14 cellular contexts compared by ENCODE assay signal in genomic region chr5:90873033-90873517, GRCh38.
DNase-seq lines count a peak whose midpoint lies in the region; ATAC-seq, FAIRE-seq and TF ChIP-seq lines count a peak whose summit lies in the region.
"Had no signal": no experiment of that assay in that cellular context is flagged by ENCODE, and none has a peak within 500 bp of the region (broad histone marks: within the 10 kb centered on the region; RNA-seq: fewer than 3 reads in every experiment).

No MANE protein-coding gene starts in this region.

- in situ Hi-C loops in HepG2 (cut with HindIII; ENCODE audit: extremely low pct_ligation_motif_present, low pct_unique_long_range_greater_than_20kb): loop anchor here (25.0 kb wide), 1 partner anchor 339 kb away; no protein-coding TSS in a partner anchor

- peaks cover 56% of the 10 kb centered on the region for H3K27me3 Mint-ChIP-seq in activated T-cell treated with anti-CD3 and anti-CD28 coated beads, Interleukin-2, amount 50 U/mL, for 72 hours (ENCODE audit: low read depth)
- H3K27me3 Mint-ChIP-seq in effector memory CD8-positive, alpha-beta T cell: peaks cover 42 to 56% of the 10 kb centered on the region in 2 donors

- BruUV-seq in HepG2 (replicated peaks; lab: Mats Ljungman, UMichigan): no TSS peak

- H4K20me1 ChIP-seq in HepG2 (ENCODE audit: insufficient read depth, low read length): no peaks in the 10 kb centered on the region

- no peaks in the 10 kb centered on the region for H3K79me2 ChIP-seq in HepG2 (ENCODE audit: insufficient read depth, low read length)

- H3K4me1 Mint-ChIP-seq in activated T-cell treated with anti-CD3 and anti-CD28 coated beads, Interleukin-2, amount 50 U/mL, for 72 hours (ENCODE audit: low read depth): peaks cover 40% of the 10 kb centered on the region
- peaks cover 0 to 3% of the 10 kb centered on the region in 2 donors for H3K4me1 Mint-ChIP-seq in effector memory CD8-positive, alpha-beta T cell (ENCODE audit: low read depth in 2 of 2)

- H3K4me3 Mint-ChIP-seq in activated T-cell treated with anti-CD3 and anti-CD28 coated beads, Interleukin-2, amount 50 U/mL, for 72 hours: peak overlapping the region in 1 of 2 donors; percentile 63
- no peak overlapping the region for H3K4me3 Mint-ChIP-seq in effector memory CD8-positive, alpha-beta T cell

- 89% methylated on average over 3 of the region's 3 CpGs for WGBS in HepG2 (ENCODE audit: low lambda C conversion rate)
- WGBS in stomach, 5 donors: 44 to 59% (median 47%) methylated on average over 3 of the region's 3 CpGs

- TF ChIP-seq EP300 in HepG2 (IDR thresholded peaks at IDR 0.05; ENCODE audit: low read depth in 2 of 2, low read length in 2 of 2): no peak
- TF ChIP-seq EP300 in HepG2 (CRISPR knock-in tag; IDR thresholded peaks at IDR 0.05; ENCODE audit: borderline replicate concordance): no peak
- no peak for TF ChIP-seq EP300 in stomach (IDR thresholded peaks at IDR 0.05)

- POLR2A ChIA-PET in HepG2 (lab: Yijun Ruan, JAX): interaction anchor here (1.2 kb wide), 1 partner anchor 510 kb away, joined by 5 read pairs; the partner anchor contains the start of gene ARRDC3

- no peak overlapping the region for H3K4me2 ChIP-seq in HepG2 (ENCODE audit: low read depth, low read length)

- H3K27ac ChIP-seq in HepG2 (ENCODE audit: extremely low read length, insufficient read depth, low read length) (no peak overlapping the region), stomach (no peak overlapping the region)

- H3K9me3 Mint-ChIP-seq in activated T-cell treated with anti-CD3 and anti-CD28 coated beads, Interleukin-2, amount 50 U/mL, for 72 hours: no peaks in the 10 kb centered on the region
- no peaks in the 10 kb centered on the region for H3K9me3 Mint-ChIP-seq in effector memory CD8-positive, alpha-beta T cell

- peak overlapping the region; percentile 42 for H2AFZ ChIP-seq in HepG2 (ENCODE audit: low read length)

- TF ChIP-seq CTCF in HepG2 (CRISPR knock-in tag; IDR thresholded peaks at IDR 0.05) (no peak), stomach (IDR thresholded peaks at IDR 0.05) (no peak)

- H3K9me3 ChIP-seq in HepG2 (ENCODE audit: low read length) (no peaks in the 10 kb centered on the region), stomach (no peaks in the 10 kb centered on the region)

- H3K9ac ChIP-seq in HepG2 (ENCODE audit: insufficient read depth, low read depth, low read length): no peak overlapping the region

- H3K4me1 ChIP-seq in HepG2 (ENCODE audit: insufficient read depth, low read length) (peaks cover 36% of the 10 kb centered on the region), stomach (peaks cover 8 to 54% (median 10%) of the 10 kb centered on the region in 4 donors)

- no peaks in the 10 kb centered on the region for H3K36me3 Mint-ChIP-seq in activated T-cell treated with anti-CD3 and anti-CD28 coated beads, Interleukin-2, amount 50 U/mL, for 72 hours (ENCODE audit: insufficient read depth in 2 of 2)
- no peaks in the 10 kb centered on the region for H3K36me3 Mint-ChIP-seq in effector memory CD8-positive, alpha-beta T cell (ENCODE audit: insufficient read depth)

- FAIRE-seq in HepG2 (lab: Jason Lieb, UNC): no peak
- FAIRE-seq: HTR-8/SVneo had no signal

- TF ChIP-seq POLR2A in HepG2 (IDR thresholded peaks at IDR 0.05; ENCODE audit: insufficient read depth in 1 of 2, low read depth in 2 of 2, low read length in 2 of 2): no peak
- TF ChIP-seq POLR2A in stomach (IDR thresholded peaks at IDR 0.05): no peak

- DNase-seq in stimulated activated CD4-positive, alpha-beta T cell treated with anti-CD3 and anti-CD28 coated beads, Interleukin-12 subunit alpha, Interleukin-12 subunit beta, amount 100 ng/mL, for 48 hours (ENCODE audit: low read depth in 2 of 3, low spot score in 1 of 3): peak; percentile 11 to 25 (median 12)
- DNase-seq in stimulated activated CD4-positive, alpha-beta T cell treated with anti-CD3 and anti-CD28 coated beads, Interleukin-12 subunit alpha, Interleukin-12 subunit beta, amount 100 ng/mL, for 4 hours: no peak
- peak; percentile 24 to 40 for DNase-seq in activated T-cell treated with anti-CD3 and anti-CD28 coated beads, Interleukin-2, amount 50 U/mL, for 72 hours
- DNase-seq in HepG2 (ENCODE audit: low spot score) (no peak), stomach (peak; percentile 52)
- DNase-seq in effector memory CD8-positive, alpha-beta T cell: no peak
- DNase-seq: AML-193, DMS79, erythroblast, NCI-H2227 treated with DMSO at 0.1 percent for 48 hours had no signal

- intact Hi-C loops in HepG2 (cut with micrococcal nuclease; ENCODE audit: unreplicated experiment): no loop called here
- intact Hi-C loops in stomach (cut with DNase I; ENCODE audit: low total_unique reads): no loop called here

- no peak for TF ChIP-seq RAD21 in HepG2 (CRISPR knock-in tag; IDR thresholded peaks at IDR 0.05)

- no peak overlapping the region for H3K27ac Mint-ChIP-seq in activated T-cell treated with anti-CD3 and anti-CD28 coated beads, Interleukin-2, amount 50 U/mL, for 72 hours
- H3K27ac Mint-ChIP-seq in effector memory CD8-positive, alpha-beta T cell: no peak overlapping the region

- H3K36me3 ChIP-seq in HepG2 (replicated peaks in 1 of 2; ENCODE audit: control insufficient read depth in 1 of 2, insufficient read depth in 2 of 2, low read length in 2 of 2) (no peaks in the 10 kb centered on the region), stomach (no peaks in the 10 kb centered on the region)

- peak; percentile 88 to 89 for ATAC-seq in activated T-cell treated with anti-CD3 and anti-CD28 coated beads, Interleukin-2, amount 50 U/mL, for 72 hours (replicated peaks in 1 of 2)
- no peak for ATAC-seq in HepG2
- ATAC-seq in activated CD4-positive, CD25-positive, alpha-beta regulatory T cell treated with anti-CD3 and anti-CD28 coated beads, Interleukin-2, amount 50 U/mL, for 24 hours: no peak
- no peak for ATAC-seq in effector memory CD8-positive, alpha-beta T cell (replicated peaks)
- ATAC-seq in GM21825 (IDR thresholded peaks at IDR 0.05; ENCODE audit: unreplicated experiment): no peak
- ATAC-seq: SK-N-SH treated with all-trans-retinoic acid at 6 μM for 48 hours had no signal

- CTCF ChIA-PET in HepG2 (lab: Yijun Ruan, JAX; ENCODE audit: low intra/inter-chr PET ratio, low total read pairs): no interaction called here

- H3K4me3 ChIP-seq in HepG2 (replicated peaks in 1 of 3; ENCODE audit: insufficient read depth in 1 of 3, low read depth in 2 of 3, low read length in 3 of 3) (no peak overlapping the region), stomach (no peak overlapping the region)

- H3K27me3 ChIP-seq in HepG2 (ENCODE audit: control insufficient read depth in 1 of 2, insufficient read depth in 2 of 2, low read length in 2 of 2): no peaks in the 10 kb centered on the region
- H3K27me3 ChIP-seq in stomach: no peaks in the 10 kb centered on the region

TF ChIP-seq in HepG2, 621 proteins besides CTCF, POLR2A, EP300 and RAD21 (continues in another document):
- TF ChIP-seq HNF1A (IDR thresholded peaks at IDR 0.05; ENCODE audit: low read depth) (no peak), HNF1A (CRISPR knock-in tag; IDR thresholded peaks at IDR 0.05; ENCODE audit: borderline replicate concordance) (no peak), ZNF205 (CRISPR knock-in tag; IDR thresholded peaks at IDR 0.05) (peak; percentile 73; the same call in 1 of the 2 replicates), TRAFD1 (CRISPR knock-in tag; IDR thresholded peaks at IDR 0.05; ENCODE audit: borderline replicate concordance) (no peak)

Comparison
In these comparisons a context has a peak if more than half of its experiments do, and no peak if none do; other contexts are left out.
1. DNase-seq: peak in stimulated activated CD4-positive, alpha-beta T cell treated with anti-CD3 and anti-CD28 coated beads, Interleukin-12 subunit alpha, Interleukin-12 subunit beta, amount 100 ng/mL, for 48 hours (3 of 3), activated T-cell treated with anti-CD3 and anti-CD28 coated beads, Interleukin-2, amount 50 U/mL, for 72 hours (2 of 2) and stomach (single experiment); none in stimulated activated CD4-positive, alpha-beta T cell treated with anti-CD3 and anti-CD28 coated beads, Interleukin-12 subunit alpha, Interleukin-12 subunit beta, amount 100 ng/mL, for 4 hours (single experiment), HepG2 (single experiment) and effector memory CD8-positive, alpha-beta T cell (0 of 3).
2. ATAC-seq: peak in activated T-cell treated with anti-CD3 and anti-CD28 coated beads, Interleukin-2, amount 50 U/mL, for 72 hours (2 of 2); none in HepG2 (single experiment), activated CD4-positive, CD25-positive, alpha-beta regulatory T cell treated with anti-CD3 and anti-CD28 coated beads, Interleukin-2, amount 50 U/mL, for 24 hours (0 of 2), effector memory CD8-positive, alpha-beta T cell (single experiment) and GM21825 (single experiment).